ENCODE assay signal across 7 cellular contexts in genomic region chr17:5431234-5431633, GRCh38. TPM values are rescaled to one million over a fixed set of nuclear protein-coding genes. Genes with fewer than 3 reads are reported as not detected.
DNase-seq lines count a peak whose midpoint lies in the region; ATAC-seq and TF ChIP-seq lines count a peak whose summit lies in the region.
"Not testable (repeated sequence)": the region's sequence is repeated elsewhere in the genome, so short reads cannot be mapped to it uniquely, and the experiment has no call there.

No MANE protein-coding gene starts in this region.

- H3F3A ChIP-seq in DOHH2 (ENCODE audit: control insufficient read depth, insufficient read depth) (peaks cover 48% of the 10 kb centered on the region), neural progenitor cell (ENCODE audit: low read depth) (peaks cover 69% of the 10 kb centered on the region)

- H3K4me1 Mint-ChIP-seq in activated T-helper 1 cell treated with anti-CD3 and anti-CD28 coated beads, Interleukin-12 subunit alpha, Interleukin-12 subunit beta, Interleukin-2, Interleukin-4 antibody, amounts not matched to agents 30 ng/mL and 10 ng/mL and 1 ng/mL, durations not matched to agents 14 hours and 24 hours and 36 hours (ENCODE audit: low read depth) = peaks cover 25% of the 10 kb centered on the region
- not testable (repeated sequence) for H3K4me1 Mint-ChIP-seq in brain, neural progenitor cell

- not testable (repeated sequence) for H3K9me3 ChIP-seq in DOHH2 (ENCODE audit: control insufficient read depth, insufficient read depth, low read length); cardiac muscle cell (ENCODE audit: low read depth); neural progenitor cell (ENCODE audit: low read depth)

- DNase-seq in NB4 (ENCODE audit: low read depth); activated T-helper 1 cell treated with anti-CD3 and anti-CD28 coated beads, Interleukin-12 subunit alpha, Interleukin-12 subunit beta, Interleukin-2, Interleukin-4 antibody, amounts not matched to agents 30 ng/mL and 10 ng/mL and 1 ng/mL, durations not matched to agents 14 hours and 24 hours and 36 hours (ENCODE audit: low spot score); cardiac muscle cell (ENCODE audit: low read depth in 1 of 2, low spot score in 1 of 2); neural progenitor cell (ENCODE audit: low spot score): not testable (repeated sequence)

- peaks cover 19% of the 10 kb centered on the region for H3K4me1 ChIP-seq in DOHH2 (ENCODE audit: control insufficient read depth, low read length)
- H3K4me1 ChIP-seq in cardiac muscle cell (ENCODE audit: low read depth); neural progenitor cell: not testable (repeated sequence)

- TF ChIP-seq CTCF in DOHH2 (IDR thresholded peaks at IDR 0.05; ENCODE audit: low read depth, low read length, poor library complexity, severe bottlenecking) (peak; percentile 43), NB4 (IDR thresholded peaks at IDR 0.05; ENCODE audit: low read depth, low read length) (peak; percentile 17), neural progenitor cell (IDR thresholded peaks at IDR 0.05) (peak; percentile 31)
- TF ChIP-seq CTCF in brain (conservative IDR thresholded peaks at IDR 0.05); cardiac muscle cell (IDR thresholded peaks at IDR 0.05; ENCODE audit: low read depth, low read length): not testable (repeated sequence)

- H3K9me2 ChIP-seq in DOHH2 (replicated peaks; ENCODE audit: control insufficient read depth, low read length) = not testable (repeated sequence)

- H3K36me3 ChIP-seq in DOHH2 (ENCODE audit: control insufficient read depth, low read length) = peaks cover 92% of the 10 kb centered on the region
- peaks cover 79% of the 10 kb centered on the region for H3K36me3 ChIP-seq in cardiac muscle cell
- peaks cover 10% of the 10 kb centered on the region for H3K36me3 ChIP-seq in neural progenitor cell

- H2AFZ ChIP-seq in neural progenitor cell (replicated peaks) = not testable (repeated sequence)

- TF ChIP-seq POLR2A in NB4 (IDR thresholded peaks at IDR 0.05; ENCODE audit: extremely low read depth, insufficient read length) = not testable (repeated sequence)

- H3K4me3 Mint-ChIP-seq in activated T-helper 1 cell treated with anti-CD3 and anti-CD28 coated beads, Interleukin-12 subunit alpha, Interleukin-12 subunit beta, Interleukin-2, Interleukin-4 antibody, amounts not matched to agents 30 ng/mL and 10 ng/mL and 1 ng/mL, durations not matched to agents 14 hours and 24 hours and 36 hours; neural progenitor cell: not testable (repeated sequence)
- peak overlapping the region in 1 of 5 experiments; percentile 12 for H3K4me3 Mint-ChIP-seq in brain

- H4K20me1 ChIP-seq in DOHH2 (ENCODE audit: control insufficient read depth, insufficient read depth, low read depth, low read length) = peaks cover 10% of the 10 kb centered on the region; the same call in 1 of the 2 replicates
- peaks cover 36% of the 10 kb centered on the region for H4K20me1 ChIP-seq in neural progenitor cell (ENCODE audit: low read depth)

- not testable (repeated sequence) for H3K27me3 ChIP-seq in DOHH2 (ENCODE audit: control insufficient read depth, low read length); cardiac muscle cell; neural progenitor cell

- peak; percentile 32; the same call in 2 of the 3 replicates for ATAC-seq in SK-N-SH treated with all-trans-retinoic acid at 6 μM for 48 hours

- H3K27ac Mint-ChIP-seq in activated T-helper 1 cell treated with anti-CD3 and anti-CD28 coated beads, Interleukin-12 subunit alpha, Interleukin-12 subunit beta, Interleukin-2, Interleukin-4 antibody, amounts not matched to agents 30 ng/mL and 10 ng/mL and 1 ng/mL, durations not matched to agents 14 hours and 24 hours and 36 hours = peak overlapping the region; percentile 27
- peak overlapping the region; percentile 12 to 93 (median 38) for H3K27ac Mint-ChIP-seq in brain
- H3K27ac Mint-ChIP-seq in neural progenitor cell = not testable (repeated sequence)

- peaks cover 63% of the 10 kb centered on the region for H3K36me3 Mint-ChIP-seq in activated T-helper 1 cell treated with anti-CD3 and anti-CD28 coated beads, Interleukin-12 subunit alpha, Interleukin-12 subunit beta, Interleukin-2, Interleukin-4 antibody, amounts not matched to agents 30 ng/mL and 10 ng/mL and 1 ng/mL, durations not matched to agents 14 hours and 24 hours and 36 hours (ENCODE audit: low read depth)
- H3K36me3 Mint-ChIP-seq in brain (peaks cover 73% of the 10 kb centered on the region), neural progenitor cell (peaks cover 36% of the 10 kb centered on the region)

- intact Hi-C loops in activated T-helper 1 cell treated with anti-CD3 and anti-CD28 coated beads, Interleukin-12 subunit alpha, Interleukin-12 subunit beta, Interleukin-2, Interleukin-4 antibody, amounts not matched to agents 30 ng/mL and 10 ng/mL and 1 ng/mL, durations not matched to agents 14 hours and 24 hours and 36 hours (cut with micrococcal nuclease) = not testable (repeated sequence)

- not testable (repeated sequence) for H3K27ac ChIP-seq in DOHH2 (ENCODE audit: low read depth, low read length); neural progenitor cell
- peak overlapping the region; percentile 62 for H3K27ac ChIP-seq in cardiac muscle cell

- H3K9me3 Mint-ChIP-seq in activated T-helper 1 cell treated with anti-CD3 and anti-CD28 coated beads, Interleukin-12 subunit alpha, Interleukin-12 subunit beta, Interleukin-2, Interleukin-4 antibody, amounts not matched to agents 30 ng/mL and 10 ng/mL and 1 ng/mL, durations not matched to agents 14 hours and 24 hours and 36 hours; brain; neural progenitor cell: not testable (repeated sequence)

- H3K79me2 ChIP-seq in DOHH2 (ENCODE audit: control insufficient read depth, low read length) = peaks cover 30% of the 10 kb centered on the region
- H3K79me2 ChIP-seq in neural progenitor cell (ENCODE audit: low read depth) = peaks cover 35% of the 10 kb centered on the region

- H3K9ac ChIP-seq in neural progenitor cell = not testable (repeated sequence)

- H3K4me2 ChIP-seq in DOHH2 (ENCODE audit: low read length); neural progenitor cell: not testable (repeated sequence)

- not testable (repeated sequence) for H3K4me3 ChIP-seq in DOHH2 (ENCODE audit: low read length); NB4 (ENCODE audit: low read depth, low read length); cardiac muscle cell; neural progenitor cell

- H3K27me3 Mint-ChIP-seq in activated T-helper 1 cell treated with anti-CD3 and anti-CD28 coated beads, Interleukin-12 subunit alpha, Interleukin-12 subunit beta, Interleukin-2, Interleukin-4 antibody, amounts not matched to agents 30 ng/mL and 10 ng/mL and 1 ng/mL, durations not matched to agents 14 hours and 24 hours and 36 hours (ENCODE audit: insufficient read depth); brain; neural progenitor cell (ENCODE audit: insufficient read depth, low read depth): not testable (repeated sequence)

RNA-seq across cellular contexts. Expression of gene C1QBP, which starts 7.7 kb away (rescaled TPM):
- 410 and 413 TPM in 2 replicates for total RNA-seq in activated T-helper 1 cell treated with anti-CD3 and anti-CD28 coated beads, Interleukin-12 subunit alpha, Interleukin-12 subunit beta, Interleukin-2, Interleukin-4 antibody, amounts not matched to agents 30 ng/mL and 10 ng/mL and 1 ng/mL, durations not matched to agents 14 hours and 24 hours and 36 hours
- polyA plus RNA-seq in brain (ENCODE audit: insufficient read depth, low read depth, low replicate concordance) (146 TPM), cardiac muscle cell (241 and 299 TPM in 2 replicates)
- total RNA-seq in cardiac muscle cell (156 and 211 TPM in 2 replicates), neural progenitor cell (ENCODE audit: low replicate concordance) (204 and 254 TPM in 2 replicates)

RNA-seq across cellular contexts. Expression of gene RPAIN, which starts 11.3 kb away (rescaled TPM):
- total RNA-seq in activated T-helper 1 cell treated with anti-CD3 and anti-CD28 coated beads, Interleukin-12 subunit alpha, Interleukin-12 subunit beta, Interleukin-2, Interleukin-4 antibody, amounts not matched to agents 30 ng/mL and 10 ng/mL and 1 ng/mL, durations not matched to agents 14 hours and 24 hours and 36 hours = 61.0 and 67.0 TPM in 2 replicates
- polyA plus RNA-seq in brain (ENCODE audit: insufficient read depth, low read depth, low replicate concordance) (54.7 TPM), cardiac muscle cell (117 and 119 TPM in 2 replicates)
- total RNA-seq in cardiac muscle cell (117 and 185 TPM in 2 replicates), neural progenitor cell (ENCODE audit: low replicate concordance) (116 and 121 TPM in 2 replicates)

RNA-seq across cellular contexts. Expression of gene NUP88, which starts 11.8 kb away (rescaled TPM):
- 165 and 170 TPM in 2 replicates for total RNA-seq in activated T-helper 1 cell treated with anti-CD3 and anti-CD28 coated beads, Interleukin-12 subunit alpha, Interleukin-12 subunit beta, Interleukin-2, Interleukin-4 antibody, amounts not matched to agents 30 ng/mL and 10 ng/mL and 1 ng/mL, durations not matched to agents 14 hours and 24 hours and 36 hours
- polyA plus RNA-seq in brain (ENCODE audit: insufficient read depth, low read depth, low replicate concordance) (52.7 TPM), cardiac muscle cell (70.5 and 74.4 TPM in 2 replicates)
- total RNA-seq in cardiac muscle cell (86.3 and 89.7 TPM in 2 replicates), neural progenitor cell (ENCODE audit: low replicate concordance) (117 and 135 TPM in 2 replicates)

RNA-seq across cellular contexts. Expression of gene DHX33, which starts 37.5 kb away (rescaled TPM):
- total RNA-seq in activated T-helper 1 cell treated with anti-CD3 and anti-CD28 coated beads, Interleukin-12 subunit alpha, Interleukin-12 subunit beta, Interleukin-2, Interleukin-4 antibody, amounts not matched to agents 30 ng/mL and 10 ng/mL and 1 ng/mL, durations not matched to agents 14 hours and 24 hours and 36 hours = 38.0 and 41.8 TPM in 2 replicates
- polyA plus RNA-seq in brain (ENCODE audit: insufficient read depth, low read depth, low replicate concordance) (10.9 TPM), cardiac muscle cell (1.6 and 3.2 TPM in 2 replicates)
- total RNA-seq in cardiac muscle cell (7.8 and 12.2 TPM in 2 replicates), neural progenitor cell (ENCODE audit: low replicate concordance) (15.0 and 19.0 TPM in 2 replicates)

RNA-seq across cellular contexts. Expression of gene DERL2, which starts 54.7 kb away (rescaled TPM):
- 71.7 and 73.2 TPM in 2 replicates for total RNA-seq in activated T-helper 1 cell treated with anti-CD3 and anti-CD28 coated beads, Interleukin-12 subunit alpha, Interleukin-12 subunit beta, Interleukin-2, Interleukin-4 antibody, amounts not matched to agents 30 ng/mL and 10 ng/mL and 1 ng/mL, durations not matched to agents 14 hours and 24 hours and 36 hours
- 32.7 TPM for polyA plus RNA-seq in brain (ENCODE audit: insufficient read depth, low read depth, low replicate concordance)
- total RNA-seq in cardiac muscle cell = 17.9 and 30.4 TPM in 2 replicates
- 46.7 and 73.5 TPM in 2 replicates for polyA plus RNA-seq in cardiac muscle cell
- total RNA-seq in neural progenitor cell (ENCODE audit: low replicate concordance) = 40.9 and 47.8 TPM in 2 replicates
